In genomic region chr2:176096986-176097819, GRCh38 we compare ENCODE assay signal across 8 cellular contexts. TPM values are rescaled to one million over a fixed set of nuclear protein-coding genes. Genes with fewer than 3 reads are reported as not detected.
DNase-seq lines count a peak whose midpoint lies in the region; ATAC-seq and TF ChIP-seq lines count a peak whose summit lies in the region.

No MANE protein-coding gene starts in this region.

- peak; percentile 86 for TF ChIP-seq RAD21 in neural cell (conservative IDR thresholded peaks at IDR 0.05)

- H4K20me1 ChIP-seq in neural cell (ENCODE audit: insufficient read depth) = no peaks in the 10 kb centered on the region

- no peaks in the 10 kb centered on the region for H3F3A ChIP-seq in neural cell (ENCODE audit: insufficient read depth, low read length, poor library complexity, severe bottlenecking)

- H3K4me3 ChIP-seq in NT2/D1 (ENCODE audit: insufficient read length, low read depth) (peak overlapping the region; percentile 41), neural cell (ENCODE audit: low read length) (peak overlapping the region; percentile 64), thymus (ENCODE audit: low read length) (peak overlapping the region; percentile 43)

- H3K9me3 ChIP-seq in NT2/D1 (ENCODE audit: insufficient read depth, low read length) (peaks cover 58% of the 10 kb centered on the region; the same call in 1 of the 2 replicates), neural cell (ENCODE audit: low read length) (peaks cover 7% of the 10 kb centered on the region), thymus (ENCODE audit: control insufficient read depth) (peaks cover 1% of the 10 kb centered on the region)

- DNase-seq in D341Med (ENCODE audit: low spot score) = peak; percentile 83
- DNase-seq in HS-27A (ENCODE audit: low read depth) = peak; percentile 34
- DNase-seq in NT2/D1 (ENCODE audit: low read depth, low spot score) = peak; percentile 92
- DNase-seq in activated T-cell treated with anti-CD3 and anti-CD28 coated beads, Interleukin-2, amount 50 U/mL, for 24 hours = peak; percentile 76
- DNase-seq in fibroblast of the conjunctiva (ENCODE audit: low read depth) = peak; percentile 28

- H3K9me2 ChIP-seq in neural cell (ENCODE audit: insufficient read depth, low read length) = no peaks in the 10 kb centered on the region

- ATAC-seq in GM19463 (IDR thresholded peaks at IDR 0.05; ENCODE audit: unreplicated experiment) = peak; percentile 91

- H3K27ac Mint-ChIP-seq in activated T-cell treated with anti-CD3 and anti-CD28 coated beads, Interleukin-2, amount 50 U/mL, for 24 hours = no peak overlapping the region

- H3K9me3 Mint-ChIP-seq in activated T-cell treated with anti-CD3 and anti-CD28 coated beads, Interleukin-2, amount 50 U/mL, for 24 hours = peaks cover 4% of the 10 kb centered on the region

- no peak for TF ChIP-seq EP300 in neural cell (conservative IDR thresholded peaks at IDR 0.05; ENCODE audit: poor library complexity, severe bottlenecking)

- H3K9ac ChIP-seq in NT2/D1 (ENCODE audit: insufficient read length, low read depth) (peak overlapping the region; percentile 72), neural cell (ENCODE audit: low read length) (no peak overlapping the region)

- no peaks in the 10 kb centered on the region for H3K36me3 Mint-ChIP-seq in activated T-cell treated with anti-CD3 and anti-CD28 coated beads, Interleukin-2, amount 50 U/mL, for 24 hours (ENCODE audit: low read depth)

- H3K27me3 ChIP-seq in NT2/D1 (ENCODE audit: insufficient read depth, insufficient read length) (peaks cover 76% of the 10 kb centered on the region), neural cell (ENCODE audit: insufficient read depth, low read depth, low read length) (peaks cover 99% of the 10 kb centered on the region), thymus (ENCODE audit: control insufficient read depth, insufficient read depth) (peaks cover 84% of the 10 kb centered on the region)

- H3K27ac ChIP-seq in neural cell (ENCODE audit: low read length) = no peak overlapping the region
- H3K27ac ChIP-seq in thymus (ENCODE audit: low read depth) = no peak overlapping the region

- no peak overlapping the region for H2AFZ ChIP-seq in neural cell (ENCODE audit: low read depth, low read length)

- WGBS in thymus = 1% methylated on average over 45 of the region's 45 CpGs

- TF ChIP-seq CTCF in neural cell (IDR thresholded peaks at IDR 0.05; ENCODE audit: poor library complexity, severe bottlenecking) = peak; percentile 86

- H3K4me1 ChIP-seq in NT2/D1 (ENCODE audit: insufficient read depth, insufficient read length) (peaks cover 8% of the 10 kb centered on the region), thymus (ENCODE audit: control insufficient read depth, insufficient read depth, low read length) (peaks cover 2% of the 10 kb centered on the region)

- H3K36me3 ChIP-seq in NT2/D1 (ENCODE audit: insufficient read depth, insufficient read length, low read length) = peaks cover 10% of the 10 kb centered on the region
- H3K36me3 ChIP-seq in neural cell (ENCODE audit: insufficient read depth, low read length) = no peaks in the 10 kb centered on the region
- no peaks in the 10 kb centered on the region for H3K36me3 ChIP-seq in thymus (ENCODE audit: control insufficient read depth, insufficient read depth)

- peak overlapping the region; percentile 62 for H3K4me3 Mint-ChIP-seq in activated T-cell treated with anti-CD3 and anti-CD28 coated beads, Interleukin-2, amount 50 U/mL, for 24 hours

- no peaks in the 10 kb centered on the region for H3K79me2 ChIP-seq in neural cell (replicated peaks; ENCODE audit: insufficient read depth, low read length)

- peaks cover 30% of the 10 kb centered on the region for H3K4me1 Mint-ChIP-seq in activated T-cell treated with anti-CD3 and anti-CD28 coated beads, Interleukin-2, amount 50 U/mL, for 24 hours (ENCODE audit: low read depth)

- H3K4me2 ChIP-seq in neural cell (ENCODE audit: low read length) = peak overlapping the region; percentile 44

- H3K27me3 Mint-ChIP-seq in activated T-cell treated with anti-CD3 and anti-CD28 coated beads, Interleukin-2, amount 50 U/mL, for 24 hours = peaks cover 91% of the 10 kb centered on the region

TF ChIP-seq in neural cell, 6 proteins besides CTCF, POLR2A, EP300 and RAD21:
- TF ChIP-seq MXI1 (conservative IDR thresholded peaks at IDR 0.05; ENCODE audit: poor library complexity, severe bottlenecking) (no peak), TAF1 (IDR thresholded peaks at IDR 0.05; ENCODE audit: low read depth) (no peak), REST (IDR thresholded peaks at IDR 0.05; ENCODE audit: borderline replicate concordance) (no peak), POLR2AphosphoS5 (IDR thresholded peaks at IDR 0.05) (no peak), SMC3 (conservative IDR thresholded peaks at IDR 0.05; ENCODE audit: poor library complexity) (peak; percentile 84)

RNA-seq across cellular contexts. Expression of gene HOXD12, which starts 2.4 kb away (rescaled TPM):
- not detected in 2 replicates for polyA plus RNA-seq in neural cell
- not detected in 2 replicates for polyA minus RNA-seq in neural cell
- polyA plus RNA-seq in thymus = not detected

RNA-seq across cellular contexts. Expression of gene HOXD13, which starts 4.7 kb away (rescaled TPM):
- polyA plus RNA-seq in neural cell = not detected in 2 replicates
- not detected in 2 replicates for polyA minus RNA-seq in neural cell
- polyA plus RNA-seq in thymus = 0.11 TPM

RNA-seq across cellular contexts. Expression of gene HOXD11, which starts 9.9 kb away (rescaled TPM):
- polyA plus RNA-seq in neural cell (not detected in 2 replicates), thymus (0.09 TPM)
- not detected in 2 replicates for polyA minus RNA-seq in neural cell

RNA-seq across cellular contexts. Expression of gene EVX2, which starts 13.4 kb away (rescaled TPM):
- not detected in 2 replicates for polyA plus RNA-seq in neural cell
- polyA minus RNA-seq in neural cell = not detected in 2 replicates
- not detected for polyA plus RNA-seq in thymus

RNA-seq across cellular contexts. Expression of gene HOXD10, which starts 19.4 kb away (rescaled TPM):
- not detected in 2 replicates for polyA plus RNA-seq in neural cell
- not detected in 2 replicates for polyA minus RNA-seq in neural cell
- polyA plus RNA-seq in thymus = 0.09 TPM

Comparison
In these comparisons a context has a peak if more than half of its experiments do, and no peak if none do; other contexts are left out.
1. DNase-seq: peak in every context shown above with its lines; median percentile 92 in NT2/D1; 83 in D341Med; 76 in activated T-cell treated with anti-CD3 and anti-CD28 coated beads, Interleukin-2, amount 50 U/mL, for 24 hours; 34 in HS-27A; 28 in fibroblast of the conjunctiva.